Comparison of ENCODE assay signal across 17 cellular contexts in genomic region chr16:50316102-50316847, GRCh38. TPM values are rescaled to one million over a fixed set of nuclear protein-coding genes. Genes with fewer than 3 reads are reported as not detected.
A peak's percentile ranks its signal among the peaks of the same experiment; 100 is the strongest.
DNase-seq lines count a peak whose midpoint lies in the region; ATAC-seq and TF ChIP-seq lines count a peak whose summit lies in the region.
"Had no signal": no experiment of that assay in that cellular context is flagged by ENCODE, and none has a peak within 500 bp of the region (broad histone marks: within the 10 kb centered on the region; RNA-seq: fewer than 3 reads in every experiment).

No MANE protein-coding gene starts in this region.

- no peaks in the 10 kb centered on the region for H3K79me2 ChIP-seq in hepatocyte

- no peak overlapping the region for H3K4me3 ChIP-seq in hepatocyte
- no peak overlapping the region for H3K4me3 ChIP-seq in HAP-1
- H3K4me3 ChIP-seq: Peyer's patch had no signal

- H3K27me3 ChIP-seq in hepatocyte = no peaks in the 10 kb centered on the region
- no peaks in the 10 kb centered on the region for H3K27me3 ChIP-seq in HAP-1 (ENCODE audit: low read depth)
- H3K27me3 ChIP-seq: Peyer's patch had no signal

- no peak for ATAC-seq in stimulated activated effector memory CD8-positive, alpha-beta T cell treated with anti-CD3 and anti-CD28 coated beads, Interleukin-12 subunit alpha, Interleukin-12 subunit beta, amount 100 ng/mL, for 72 hours
- no peak for ATAC-seq in GM19395 (IDR thresholded peaks at IDR 0.05; ENCODE audit: unreplicated experiment)
- ATAC-seq: left cardiac atrium had no signal

- in situ Hi-C loops in HAP-1 (cut with MboI; ENCODE audit: low sequenced_read_pairs) = no loop called here

- no peak overlapping the region for H3K4me2 ChIP-seq in hepatocyte

- TF ChIP-seq CTCF in hepatocyte (IDR thresholded peaks at IDR 0.05; ENCODE audit: poor library complexity) = no peak

- no peak overlapping the region for H2AFZ ChIP-seq in hepatocyte

- CTCF ChIA-PET in activated naive CD4-positive, alpha-beta T cell treated with anti-CD3 and anti-CD28 coated beads, Interleukin-2, amount 10 ng/mL, durations not matched to agents 7 days and 5 days (lab: Charles Lee) = interaction anchor here (0.6 to 4.5 kb wide), 5 partner anchors 10 to 358 kb away, joined by 3 to 29 read pairs (median 5); no protein-coding TSS in a partner anchor
- CTCF ChIA-PET in activated CD4-positive, alpha-beta memory T cell treated with anti-CD3 and anti-CD28 coated beads, Interleukin-2, amount 10 ng/mL, durations not matched to agents 7 days and 5 days (lab: Charles Lee) = interaction anchor here (0.7 to 1.2 kb wide), 4 partner anchors 11 to 194 kb away, joined by 3 to 4 read pairs (median 3); no protein-coding TSS in a partner anchor

- POLR2A ChIA-PET in activated CD4-positive, alpha-beta memory T cell treated with anti-CD3 and anti-CD28 coated beads, Interleukin-2, amount 10 ng/mL, durations not matched to agents 7 days and 5 days (lab: Charles Lee) = interaction anchor here (1.3 to 2.5 kb wide), 3 partner anchors 10 to 56 kb away, joined by 3 to 8 read pairs (median 7); no protein-coding TSS in a partner anchor

- H3K9me2 ChIP-seq in hepatocyte (replicated peaks; ENCODE audit: insufficient read depth) = no peaks in the 10 kb centered on the region

- no peak overlapping the region for H3K4me3 Mint-ChIP-seq in activated naive CD4-positive, alpha-beta T cell treated with anti-CD3 and anti-CD28 coated beads, Interleukin-2, amount 10 ng/mL, durations not matched to agents 7 days and 5 days
- H3K4me3 Mint-ChIP-seq in activated CD4-positive, alpha-beta memory T cell treated with anti-CD3 and anti-CD28 coated beads, Interleukin-2, amount 10 ng/mL, durations not matched to agents 7 days and 5 days = no peak overlapping the region
- no peak overlapping the region for H3K4me3 Mint-ChIP-seq in stimulated activated effector memory CD8-positive, alpha-beta T cell treated with anti-CD3 and anti-CD28 coated beads, Interleukin-12 subunit alpha, Interleukin-12 subunit beta, amount 100 ng/mL, for 72 hours
- H3K4me3 Mint-ChIP-seq: type B pancreatic cell had no signal

- no peaks in the 10 kb centered on the region for H3K27me3 Mint-ChIP-seq in activated naive CD4-positive, alpha-beta T cell treated with anti-CD3 and anti-CD28 coated beads, Interleukin-2, amount 10 ng/mL, durations not matched to agents 7 days and 5 days
- no peaks in the 10 kb centered on the region for H3K27me3 Mint-ChIP-seq in activated CD4-positive, alpha-beta memory T cell treated with anti-CD3 and anti-CD28 coated beads, Interleukin-2, amount 10 ng/mL, durations not matched to agents 7 days and 5 days
- H3K27me3 Mint-ChIP-seq: progenitor cell of endocrine pancreas, type B pancreatic cell had no signal

- H3K27ac Mint-ChIP-seq in activated naive CD4-positive, alpha-beta T cell treated with anti-CD3 and anti-CD28 coated beads, Interleukin-2, amount 10 ng/mL, durations not matched to agents 7 days and 5 days = peak overlapping the region; percentile 60
- peak overlapping the region; percentile 52 for H3K27ac Mint-ChIP-seq in activated CD4-positive, alpha-beta memory T cell treated with anti-CD3 and anti-CD28 coated beads, Interleukin-2, amount 10 ng/mL, durations not matched to agents 7 days and 5 days
- peak overlapping the region; percentile 80 for H3K27ac Mint-ChIP-seq in stimulated activated effector memory CD8-positive, alpha-beta T cell treated with anti-CD3 and anti-CD28 coated beads, Interleukin-12 subunit alpha, Interleukin-12 subunit beta, amount 100 ng/mL, for 72 hours

- H3K9me3 ChIP-seq in hepatocyte (ENCODE audit: low read depth) (no peaks in the 10 kb centered on the region), HAP-1 (no peaks in the 10 kb centered on the region)
- H3K9me3 ChIP-seq: Peyer's patch had no signal

- DNase-seq in activated naive CD4-positive, alpha-beta T cell treated with anti-CD3 and anti-CD28 coated beads, Interleukin-2, amount 10 ng/mL, durations not matched to agents 7 days and 5 days = peak; percentile 16
- DNase-seq in activated naive CD4-positive, alpha-beta T cell treated with Interleukin-2 at 50 U/mL for 16 hours = no peak
- no peak for DNase-seq in activated CD4-positive, alpha-beta memory T cell treated with anti-CD3 and anti-CD28 coated beads, Interleukin-2, amount 10 ng/mL, durations not matched to agents 7 days and 5 days
- peak; percentile 4 for DNase-seq in hepatocyte (ENCODE audit: low spot score)
- no peak for DNase-seq in stimulated activated effector memory CD8-positive, alpha-beta T cell treated with anti-CD3 and anti-CD28 coated beads, Interleukin-12 subunit alpha, Interleukin-12 subunit beta, amount 100 ng/mL, for 72 hours (ENCODE audit: low spot score in 2 of 2)
- DNase-seq in HK-2 (ENCODE audit: unreplicated experiment) = no peak
- DNase-seq in HAP-1 (ENCODE audit: low spot score in 2 of 2) = no peak
- DNase-seq: activated CD4-positive, CD25-positive, alpha-beta regulatory T cell; DMS 273 treated with DMSO at 0.1 percent for 48 hours; hippocampal formation; left cardiac atrium; MM.1S; NCI-H69 had no signal

- H3K27ac ChIP-seq in hepatocyte = no peak overlapping the region
- H3K27ac ChIP-seq: Peyer's patch had no signal

- H3K4me1 Mint-ChIP-seq in activated naive CD4-positive, alpha-beta T cell treated with anti-CD3 and anti-CD28 coated beads, Interleukin-2, amount 10 ng/mL, durations not matched to agents 7 days and 5 days = peaks cover 56% of the 10 kb centered on the region
- H3K4me1 Mint-ChIP-seq in activated CD4-positive, alpha-beta memory T cell treated with anti-CD3 and anti-CD28 coated beads, Interleukin-2, amount 10 ng/mL, durations not matched to agents 7 days and 5 days = peaks cover 55% of the 10 kb centered on the region
- peaks cover 15% of the 10 kb centered on the region for H3K4me1 Mint-ChIP-seq in stimulated activated effector memory CD8-positive, alpha-beta T cell treated with anti-CD3 and anti-CD28 coated beads, Interleukin-12 subunit alpha, Interleukin-12 subunit beta, amount 100 ng/mL, for 72 hours

- H3K4me1 ChIP-seq in hepatocyte (ENCODE audit: insufficient read depth) = no peaks in the 10 kb centered on the region
- no peaks in the 10 kb centered on the region for H3K4me1 ChIP-seq in HAP-1
- H3K4me1 ChIP-seq: Peyer's patch had no signal

- WGBS in hepatocyte (ENCODE audit: low lambda C conversion rate, missing lambda C conversion rate) = 82% methylated on average over 12 of the region's 12 CpGs

- H3K36me3 ChIP-seq in hepatocyte (replicated peaks; ENCODE audit: insufficient read depth, low read depth) (no peaks in the 10 kb centered on the region), HAP-1 (replicated peaks) (peaks cover 82% of the 10 kb centered on the region)

- no peaks in the 10 kb centered on the region for H3K9me3 Mint-ChIP-seq in activated naive CD4-positive, alpha-beta T cell treated with anti-CD3 and anti-CD28 coated beads, Interleukin-2, amount 10 ng/mL, durations not matched to agents 7 days and 5 days
- no peaks in the 10 kb centered on the region for H3K9me3 Mint-ChIP-seq in activated CD4-positive, alpha-beta memory T cell treated with anti-CD3 and anti-CD28 coated beads, Interleukin-2, amount 10 ng/mL, durations not matched to agents 7 days and 5 days
- H3K9me3 Mint-ChIP-seq in stimulated activated effector memory CD8-positive, alpha-beta T cell treated with anti-CD3 and anti-CD28 coated beads, Interleukin-12 subunit alpha, Interleukin-12 subunit beta, amount 100 ng/mL, for 72 hours = no peaks in the 10 kb centered on the region
- H3K9me3 Mint-ChIP-seq: type B pancreatic cell had no signal

- no peaks in the 10 kb centered on the region for H4K20me1 ChIP-seq in hepatocyte (ENCODE audit: insufficient read depth, poor library complexity, severe bottlenecking)

- H3K36me3 Mint-ChIP-seq in activated naive CD4-positive, alpha-beta T cell treated with anti-CD3 and anti-CD28 coated beads, Interleukin-2, amount 10 ng/mL, durations not matched to agents 7 days and 5 days = peaks cover 81% of the 10 kb centered on the region
- H3K36me3 Mint-ChIP-seq in activated CD4-positive, alpha-beta memory T cell treated with anti-CD3 and anti-CD28 coated beads, Interleukin-2, amount 10 ng/mL, durations not matched to agents 7 days and 5 days (ENCODE audit: low read depth) = peaks cover 84% of the 10 kb centered on the region
- peaks cover 99% of the 10 kb centered on the region for H3K36me3 Mint-ChIP-seq in stimulated activated effector memory CD8-positive, alpha-beta T cell treated with anti-CD3 and anti-CD28 coated beads, Interleukin-12 subunit alpha, Interleukin-12 subunit beta, amount 100 ng/mL, for 72 hours

RNA-seq across cellular contexts. Expression of gene ADCY7, which starts 49.9 kb away (rescaled TPM):
- 100 to 1,000 TPM; 266 to 270 TPM for total RNA-seq in activated CD4-positive, alpha-beta memory T cell treated with anti-CD3 and anti-CD28 coated beads, Interleukin-2, amount 10 ng/mL, durations not matched to agents 7 days and 5 days
- 3.9 and 6.9 TPM in 2 replicates for total RNA-seq in hepatocyte
- 3.3 and 4.4 TPM in 2 replicates for polyA plus RNA-seq in hepatocyte

RNA-seq across cellular contexts. Expression of gene BRD7, which starts 52.5 kb away (rescaled TPM):
- total RNA-seq in activated CD4-positive, alpha-beta memory T cell treated with anti-CD3 and anti-CD28 coated beads, Interleukin-2, amount 10 ng/mL, durations not matched to agents 7 days and 5 days = 100 to 1,000 TPM in 1 of 2 experiments, 10 to 100 TPM in 1; 93.3 to 101 TPM
- 51.3 and 53.7 TPM in 2 replicates for total RNA-seq in hepatocyte
- polyA plus RNA-seq in hepatocyte = 51.2 and 58.4 TPM in 2 replicates

Comparison
In these comparisons a context has a peak if more than half of its experiments do, and no peak if none do; other contexts are left out.
1. DNase-seq: peak in activated naive CD4-positive, alpha-beta T cell treated with anti-CD3 and anti-CD28 coated beads, Interleukin-2, amount 10 ng/mL, durations not matched to agents 7 days and 5 days (single experiment) and hepatocyte (single experiment); none in activated naive CD4-positive, alpha-beta T cell treated with Interleukin-2 at 50 U/mL for 16 hours (single experiment), activated CD4-positive, alpha-beta memory T cell treated with anti-CD3 and anti-CD28 coated beads, Interleukin-2, amount 10 ng/mL, durations not matched to agents 7 days and 5 days (single experiment), stimulated activated effector memory CD8-positive, alpha-beta T cell treated with anti-CD3 and anti-CD28 coated beads, Interleukin-12 subunit alpha, Interleukin-12 subunit beta, amount 100 ng/mL, for 72 hours (0 of 2), HK-2 (single experiment) and HAP-1 (0 of 2).
2. RNA of gene ADCY7, which starts 49.9 kb away (total RNA-seq): 266 to 270 TPM in activated CD4-positive, alpha-beta memory T cell treated with anti-CD3 and anti-CD28 coated beads, Interleukin-2, amount 10 ng/mL, durations not matched to agents 7 days and 5 days; 3.9 to 6.9 TPM in hepatocyte; every median in the first group is over 10 times any median in the second.
3. Peak in every context shown above with its lines, with median percentiles within 50 percentile points of each other: H3K27ac Mint-ChIP-seq.